Comparison of ENCODE assay signal across 20 cellular contexts in the genomic region with DNA sequence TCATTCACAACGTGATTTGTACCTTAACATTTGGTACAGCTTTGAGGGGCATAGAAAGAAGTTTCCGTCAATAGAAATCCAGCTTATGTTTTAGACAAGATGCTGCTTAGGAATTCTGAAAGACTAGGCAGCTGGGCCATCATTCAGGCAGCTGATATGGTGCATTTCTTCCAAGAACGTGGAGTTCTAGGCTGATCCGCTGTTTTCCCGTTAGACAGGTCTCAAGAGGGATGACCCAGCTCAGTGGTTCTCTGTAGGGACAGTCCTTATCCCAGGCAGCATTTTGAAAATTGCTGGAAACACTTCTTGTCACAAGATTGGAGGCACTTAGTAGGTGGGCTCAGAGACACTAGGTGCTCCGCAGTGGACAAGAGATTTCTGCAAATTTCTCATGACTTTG.
"Had no signal": no experiment of that assay in that cellular context is flagged by ENCODE, and none has a peak within 500 bp of the region (broad histone marks: within the 10 kb centered on the region; RNA-seq: fewer than 3 reads in every experiment).

No MANE protein-coding gene starts in this region.

- H3K27ac ChIP-seq: SJCRH30 had no signal

- H3K4me3 ChIP-seq: SJCRH30 had no signal

- H3K36me3 ChIP-seq: SJCRH30 had no signal

- ATAC-seq: SK-N-SH treated with all-trans-retinoic acid at 6 μM for 48 hours had no signal

- DNase-seq: KBM-7, MV-4-11, NCI-H1048, NCI-H1105, NCI-H1417, NCI-H1436 treated with DMSO at 0.1 percent for 48 hours, NCI-H1694, NCI-H187 treated with DMSO at 0.1 percent for 48 hours, NCI-H2029 treated with DMSO at 0.1 percent for 48 hours, NCI-H2107, NCI-H2227 treated with DMSO at 0.1 percent for 48 hours, NCI-H446, NCI-H510A, NCI-H524 treated with DMSO at 0.1 percent for 48 hours, NCI-H69, NCI-H774, RPMI8226, SHP77 treated with DMSO at 0.1 percent for 48 hours, SJCRH30 had no signal

- H3K4me1 ChIP-seq: SJCRH30 had no signal

- H3K9me3 ChIP-seq: SJCRH30 had no signal
